In the genomic region with DNA sequence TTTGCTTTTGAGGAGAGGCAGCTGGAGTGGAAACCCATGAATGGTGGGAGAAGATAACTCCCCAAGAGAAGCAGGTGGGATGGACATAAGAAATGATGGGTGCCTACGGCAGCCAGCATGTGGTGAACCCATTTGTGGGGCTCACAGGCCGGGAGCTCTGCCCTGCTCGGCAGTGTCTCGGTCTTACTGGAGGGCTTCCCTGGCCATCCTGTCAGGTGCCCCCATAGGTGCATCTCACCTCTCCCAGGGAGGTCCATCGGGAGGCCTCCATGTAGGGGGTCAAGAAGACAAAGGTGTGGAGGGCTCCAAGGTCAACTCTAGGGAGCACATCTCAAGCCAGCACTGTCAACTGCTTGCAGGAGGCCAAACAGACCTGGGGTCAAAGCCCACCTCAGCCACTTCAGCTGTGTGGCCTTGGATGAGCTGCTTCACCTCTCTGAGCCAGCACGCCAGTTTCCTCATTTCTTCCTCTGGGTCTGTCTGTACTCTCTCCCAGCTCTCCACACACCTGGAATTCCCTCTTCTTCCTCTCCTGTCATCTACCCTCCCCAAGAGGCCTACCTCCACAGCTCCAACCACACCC, we compare ENCODE assay signal across 16 cellular contexts. TPM values are rescaled to one million over a fixed set of nuclear protein-coding genes. Genes with fewer than 3 reads are reported as not detected.
A peak's percentile ranks its signal among the peaks of the same experiment; 100 is the strongest.
DNase-seq lines count a peak whose midpoint lies in the region; ATAC-seq and TF ChIP-seq lines count a peak whose summit lies in the region.
"Had no signal": no experiment of that assay in that cellular context is flagged by ENCODE, and none has a peak within 500 bp of the region (broad histone marks: within the 10 kb centered on the region; RNA-seq: fewer than 3 reads in every experiment).

No MANE protein-coding gene starts in this region.

- H3K27ac ChIP-seq in heart left ventricle: no peak overlapping the region
- H3K27ac ChIP-seq: A549, GM23248 had no signal

- no peak overlapping the region for H3K4me3 ChIP-seq in heart left ventricle
- H3K4me3 ChIP-seq: A549, GM23248 had no signal

- TF ChIP-seq CTCF in chondrocyte (IDR thresholded peaks at IDR 0.05) (no peak), heart left ventricle (IDR thresholded peaks at IDR 0.05) (no peak)

- WGBS in heart left ventricle, 4 donors: 79 to 90% (median 85%) methylated on average over 5 to 6 of the region's 6 CpGs

- H3K27me3 Mint-ChIP-seq in chondrocyte (ENCODE audit: low read depth): peaks cover 7% of the 10 kb centered on the region
- H3K27me3 Mint-ChIP-seq in activated T-helper 1 cell treated with anti-CD3 and anti-CD28 coated beads, Interleukin-12 subunit alpha, Interleukin-12 subunit beta, Interleukin-2, Interleukin-4 antibody, amounts not matched to agents 30 ng/mL and 10 ng/mL and 1 ng/mL, durations not matched to agents 14 hours and 24 hours and 36 hours (ENCODE audit: insufficient read depth): peaks cover 17% of the 10 kb centered on the region

- in situ Hi-C loops in KBM-7 (cut with MboI; ENCODE audit: low pct_unique_long_range_greater_than_20kb, low sequenced_read_pairs): no loop called here

- peaks cover 0 to 6% (median 0%) of the 10 kb centered on the region in 12 donors for H3K9me3 ChIP-seq in heart left ventricle
- H3K9me3 ChIP-seq: A549, BE2C had no signal

- no peak overlapping the region for H3K4me3 Mint-ChIP-seq in chondrocyte (ENCODE audit: unreplicated experiment)
- no peak overlapping the region for H3K4me3 Mint-ChIP-seq in activated T-helper 1 cell treated with anti-CD3 and anti-CD28 coated beads, Interleukin-12 subunit alpha, Interleukin-12 subunit beta, Interleukin-2, Interleukin-4 antibody, amounts not matched to agents 30 ng/mL and 10 ng/mL and 1 ng/mL, durations not matched to agents 14 hours and 24 hours and 36 hours
- H3K4me3 Mint-ChIP-seq: CD14-positive monocyte; CD8-positive, alpha-beta T cell had no signal

- DNase-seq in chondrocyte (ENCODE audit: low spot score) (peak; percentile 77), posterior vena cava (ENCODE audit: low spot score) (peak; percentile 44), KBM-7 (no peak), heart left ventricle (no peak)
- DNase-seq in activated T-helper 1 cell treated with anti-CD3 and anti-CD28 coated beads, Interleukin-12 subunit alpha, Interleukin-12 subunit beta, Interleukin-2, Interleukin-4 antibody, amounts not matched to agents 30 ng/mL and 10 ng/mL and 1 ng/mL, durations not matched to agents 14 hours and 24 hours and 36 hours (ENCODE audit: low spot score): no peak
- DNase-seq: BE2C; CD8-positive, alpha-beta T cell; COR-L47; DMS153; DMS79 treated with DMSO at 0.1 percent for 48 hours; EL; GM23248 had no signal

- no peaks in the 10 kb centered on the region for H3K36me3 Mint-ChIP-seq in chondrocyte (ENCODE audit: low read depth)
- no peaks in the 10 kb centered on the region for H3K36me3 Mint-ChIP-seq in activated T-helper 1 cell treated with anti-CD3 and anti-CD28 coated beads, Interleukin-12 subunit alpha, Interleukin-12 subunit beta, Interleukin-2, Interleukin-4 antibody, amounts not matched to agents 30 ng/mL and 10 ng/mL and 1 ng/mL, durations not matched to agents 14 hours and 24 hours and 36 hours (ENCODE audit: low read depth)
- H3K36me3 Mint-ChIP-seq: CD14-positive monocyte; CD8-positive, alpha-beta T cell had no signal

- ATAC-seq in esophagus mucosa (peak; percentile 8), heart left ventricle (no peak)
- ATAC-seq: A549; CD8-positive, alpha-beta T cell had no signal

- no peaks in the 10 kb centered on the region for H3K4me1 ChIP-seq in heart left ventricle
- H3K4me1 ChIP-seq: A549, BE2C had no signal

- H3K9me3 Mint-ChIP-seq in chondrocyte (ENCODE audit: low read depth): no peaks in the 10 kb centered on the region
- no peaks in the 10 kb centered on the region for H3K9me3 Mint-ChIP-seq in activated T-helper 1 cell treated with anti-CD3 and anti-CD28 coated beads, Interleukin-12 subunit alpha, Interleukin-12 subunit beta, Interleukin-2, Interleukin-4 antibody, amounts not matched to agents 30 ng/mL and 10 ng/mL and 1 ng/mL, durations not matched to agents 14 hours and 24 hours and 36 hours
- H3K9me3 Mint-ChIP-seq: CD8-positive, alpha-beta T cell had no signal

- H3K4me1 Mint-ChIP-seq in chondrocyte (ENCODE audit: low read depth): no peaks in the 10 kb centered on the region
- no peaks in the 10 kb centered on the region for H3K4me1 Mint-ChIP-seq in activated T-helper 1 cell treated with anti-CD3 and anti-CD28 coated beads, Interleukin-12 subunit alpha, Interleukin-12 subunit beta, Interleukin-2, Interleukin-4 antibody, amounts not matched to agents 30 ng/mL and 10 ng/mL and 1 ng/mL, durations not matched to agents 14 hours and 24 hours and 36 hours (ENCODE audit: low read depth)
- H3K4me1 Mint-ChIP-seq: CD14-positive monocyte had no signal

- no peak for TF ChIP-seq POLR2A in heart left ventricle (IDR thresholded peaks at IDR 0.05)

- H3K27me3 ChIP-seq in heart left ventricle: peaks cover 0 to 5% (median 0%) of the 10 kb centered on the region in 9 donors
- H3K27me3 ChIP-seq: BE2C had no signal

- no peak overlapping the region for H3K27ac Mint-ChIP-seq in chondrocyte (ENCODE audit: unreplicated experiment)
- H3K27ac Mint-ChIP-seq in activated T-helper 1 cell treated with anti-CD3 and anti-CD28 coated beads, Interleukin-12 subunit alpha, Interleukin-12 subunit beta, Interleukin-2, Interleukin-4 antibody, amounts not matched to agents 30 ng/mL and 10 ng/mL and 1 ng/mL, durations not matched to agents 14 hours and 24 hours and 36 hours: no peak overlapping the region
- H3K27ac Mint-ChIP-seq: CD14-positive monocyte; CD8-positive, alpha-beta T cell had no signal

- intact Hi-C loops in posterior vena cava (cut with DNase I): no loop called here
- intact Hi-C loops in heart left ventricle (cut with DNase I): no loop called here
- intact Hi-C loops in activated T-helper 1 cell treated with anti-CD3 and anti-CD28 coated beads, Interleukin-12 subunit alpha, Interleukin-12 subunit beta, Interleukin-2, Interleukin-4 antibody, amounts not matched to agents 30 ng/mL and 10 ng/mL and 1 ng/mL, durations not matched to agents 14 hours and 24 hours and 36 hours (cut with micrococcal nuclease): no loop called here

- no peaks in the 10 kb centered on the region for H3K36me3 ChIP-seq in heart left ventricle
- H3K36me3 ChIP-seq: BE2C had no signal

RNA-seq across cellular contexts. Expression of gene ADGRD2, which starts 10.5 kb away (rescaled TPM):
- not detected in 3 replicates for total RNA-seq in chondrocyte
- 0.08 TPM for total RNA-seq in esophagus mucosa
- total RNA-seq in posterior vena cava: not detected
- not detected for total RNA-seq in heart left ventricle
- polyA plus RNA-seq in heart left ventricle: not detected
- not detected in 2 replicates for total RNA-seq in activated T-helper 1 cell treated with anti-CD3 and anti-CD28 coated beads, Interleukin-12 subunit alpha, Interleukin-12 subunit beta, Interleukin-2, Interleukin-4 antibody, amounts not matched to agents 30 ng/mL and 10 ng/mL and 1 ng/mL, durations not matched to agents 14 hours and 24 hours and 36 hours
- total RNA-seq: CD8-positive, alpha-beta T cell; GM23248 had no signal
- polyA plus RNA-seq: A549, AG04450, CD14-positive monocyte, GM23248 had no signal

RNA-seq across cellular contexts. Expression of gene PSMB7, which starts 24.5 kb away (rescaled TPM):
- total RNA-seq in chondrocyte (105 to 132 TPM (median 108 TPM) in 3 replicates), esophagus mucosa (140 TPM), posterior vena cava (10 to 100 TPM; 79.1 to 89.1 TPM), heart left ventricle (100 to 1,000 TPM; 149 to 273 (median 163) TPM)
- 100 to 1,000 TPM; 250 to 281 TPM for polyA plus RNA-seq in heart left ventricle
- 206 and 220 TPM in 2 replicates for total RNA-seq in activated T-helper 1 cell treated with anti-CD3 and anti-CD28 coated beads, Interleukin-12 subunit alpha, Interleukin-12 subunit beta, Interleukin-2, Interleukin-4 antibody, amounts not matched to agents 30 ng/mL and 10 ng/mL and 1 ng/mL, durations not matched to agents 14 hours and 24 hours and 36 hours

Comparison
In these comparisons a context has a peak if more than half of its experiments do, and no peak if none do; other contexts are left out.
1. DNase-seq: peak in chondrocyte (single experiment) and posterior vena cava (single experiment); none in KBM-7 (single experiment), heart left ventricle (0 of 5) and activated T-helper 1 cell treated with anti-CD3 and anti-CD28 coated beads, Interleukin-12 subunit alpha, Interleukin-12 subunit beta, Interleukin-2, Interleukin-4 antibody, amounts not matched to agents 30 ng/mL and 10 ng/mL and 1 ng/mL, durations not matched to agents 14 hours and 24 hours and 36 hours (single experiment).